8 cellular contexts compared by ENCODE assay signal in genomic region chr2:152098033-152098797, GRCh38. TPM values are rescaled to one million over a fixed set of nuclear protein-coding genes. Genes with fewer than 3 reads are reported as not detected.
DNase-seq lines count a peak whose midpoint lies in the region; ATAC-seq, FAIRE-seq and TF ChIP-seq lines count a peak whose summit lies in the region.

No MANE protein-coding gene starts in this region.

- H3K14ac ChIP-seq in mesenchymal stem cell (ENCODE audit: low read length in 2 of 2) = no peak overlapping the region

- no peak overlapping the region for H2BK120ac ChIP-seq in mesenchymal stem cell (ENCODE audit: low read depth, low read length)

- H3K27ac ChIP-seq in PC-3 (ENCODE audit: low read length) = no peak overlapping the region
- H3K27ac ChIP-seq in mesenchymal stem cell (ENCODE audit: low read length, poor library complexity, severe bottlenecking) = no peak overlapping the region
- H3K27ac ChIP-seq in upper lobe of right lung = peak overlapping the region; percentile 24

- no peaks in the 10 kb centered on the region for H4K20me1 ChIP-seq in PC-3 (ENCODE audit: low read length)

- H3K18ac ChIP-seq in mesenchymal stem cell (ENCODE audit: low read depth in 1 of 2, low read length in 2 of 2) = no peak overlapping the region

- BruUV-seq in PC-3 (replicated peaks; lab: Mats Ljungman, UMichigan) = no TSS peak

- no peak overlapping the region for H2AK5ac ChIP-seq in mesenchymal stem cell (ENCODE audit: low read length, severe bottlenecking)

- WGBS in mesenchymal stem cell = under 1% methylated on average over 45 of the region's 61 CpGs

- no peak overlapping the region for H4K91ac ChIP-seq in mesenchymal stem cell (ENCODE audit: low read length)

- H3K79me1 ChIP-seq in mesenchymal stem cell (replicated peaks; ENCODE audit: low read length, poor library complexity, severe bottlenecking) = no peaks in the 10 kb centered on the region

- H3K9me2 ChIP-seq in PC-3 (replicated peaks; ENCODE audit: low read length) = no peaks in the 10 kb centered on the region

- H2BK5ac ChIP-seq in mesenchymal stem cell (ENCODE audit: low read depth, low read length, poor library complexity, severe bottlenecking) = no peak overlapping the region

- H3F3A ChIP-seq in PC-3 (ENCODE audit: low read length, unreplicated experiment) = no peaks in the 10 kb centered on the region

- DNase-seq in AG10803 (ENCODE audit: low read depth) (no peak), GM19239 (ENCODE audit: insufficient read length, low spot score) (peak; percentile 31), PC-3 (peak; percentile 6), dermis blood vessel endothelial cell (peak; percentile 33), mesenchymal stem cell (no peak), upper lobe of right lung (peak; percentile 75), epidermal melanocyte (ENCODE audit: insufficient read length, low spot score) (no peak)

- H3K27me3 ChIP-seq in PC-3 (ENCODE audit: low read length) = peaks cover 77% of the 10 kb centered on the region
- H3K27me3 ChIP-seq in mesenchymal stem cell (ENCODE audit: control insufficient read depth in 1 of 2, insufficient read depth in 1 of 2, low read length in 2 of 2) = peaks cover 48 to 54% of the 10 kb centered on the region in 2 experiments
- H3K27me3 ChIP-seq in upper lobe of right lung = peaks cover 19% of the 10 kb centered on the region

- no peak overlapping the region for H2BK15ac ChIP-seq in mesenchymal stem cell (ENCODE audit: low read depth, poor library complexity, severe bottlenecking)

- no peaks in the 10 kb centered on the region for H3K9me3 ChIP-seq in PC-3 (ENCODE audit: low read length)
- no peaks in the 10 kb centered on the region for H3K9me3 ChIP-seq in mesenchymal stem cell (ENCODE audit: control insufficient read depth, low read length)
- H3K9me3 ChIP-seq in upper lobe of right lung = no peaks in the 10 kb centered on the region

- H4K8ac ChIP-seq in mesenchymal stem cell (ENCODE audit: low read length) = no peak overlapping the region

- H3K4me3 ChIP-seq in AG10803 (ENCODE audit: low read length) = peak overlapping the region; percentile 50
- H3K4me3 ChIP-seq in PC-3 (ENCODE audit: low read length) = peak overlapping the region; percentile 62
- H3K4me3 ChIP-seq in mesenchymal stem cell (ENCODE audit: insufficient read depth in 1 of 2, low read depth in 1 of 2, low read length in 2 of 2) = peak overlapping the region; percentile 69 to 76
- peak overlapping the region; percentile 60 for H3K4me3 ChIP-seq in upper lobe of right lung

- peaks cover 20% of the 10 kb centered on the region; the same call in 1 of the 2 replicates for H3K4me1 ChIP-seq in PC-3 (ENCODE audit: insufficient read depth, low read length)
- H3K4me1 ChIP-seq in mesenchymal stem cell (ENCODE audit: control insufficient read depth, insufficient read depth, low read depth, low read length) = peaks cover 19% of the 10 kb centered on the region
- H3K4me1 ChIP-seq in upper lobe of right lung = peaks cover 12% of the 10 kb centered on the region

- no peak overlapping the region for H3K9ac ChIP-seq in PC-3 (ENCODE audit: low read length)
- peak overlapping the region; percentile 76 for H3K9ac ChIP-seq in mesenchymal stem cell (ENCODE audit: low read length)

- peak overlapping the region; percentile 69 for H2AFZ ChIP-seq in PC-3 (ENCODE audit: low read length)
- no peak overlapping the region for H2AFZ ChIP-seq in mesenchymal stem cell (ENCODE audit: low read depth, low read length)

- POLR2A ChIA-PET in PC-3 (lab: Charles Lee; ENCODE audit: unreplicated experiment) = interaction anchor here (0.5 to 1.0 kb wide), 2 partner anchors 9 to 33 kb away, joined by 3 to 7 read pairs; no protein-coding TSS in a partner anchor

- TF ChIP-seq CTCF in AG10803 (conservative IDR thresholded peaks at IDR 0.05; ENCODE audit: low read length) = no peak
- TF ChIP-seq CTCF in PC-3 (conservative IDR thresholded peaks at IDR 0.05; ENCODE audit: low read depth, low read length) = no peak
- TF ChIP-seq CTCF in upper lobe of right lung (IDR thresholded peaks at IDR 0.05) = no peak

- H3K36me3 ChIP-seq in PC-3 (ENCODE audit: low read depth, low read length) = no peaks in the 10 kb centered on the region
- no peaks in the 10 kb centered on the region for H3K36me3 ChIP-seq in mesenchymal stem cell (ENCODE audit: control insufficient read depth in 1 of 2, insufficient read depth in 2 of 2, low read depth in 1 of 2, low read length in 2 of 2)
- H3K36me3 ChIP-seq in upper lobe of right lung = no peaks in the 10 kb centered on the region

- no peak overlapping the region for H3K4ac ChIP-seq in mesenchymal stem cell (ENCODE audit: low read depth in 1 of 2, low read length in 2 of 2)

- no peak overlapping the region for H3K23ac ChIP-seq in mesenchymal stem cell (ENCODE audit: low read length in 2 of 2)

- intact Hi-C loops in PC-3 (cut with micrococcal nuclease) (no loop called here), upper lobe of right lung (cut with DNase I) (no loop called here)

- H3K4me2 ChIP-seq in PC-3 (ENCODE audit: low read length) (peak overlapping the region; percentile 74), mesenchymal stem cell (ENCODE audit: low read length, poor library complexity, severe bottlenecking) (peak overlapping the region; percentile 97)

- no peak for FAIRE-seq in GM19239 (lab: Jason Lieb, UNC)

- no peaks in the 10 kb centered on the region for H3K79me2 ChIP-seq in PC-3 (ENCODE audit: low read length)

- peak; percentile 72 for ATAC-seq in PC-3
- ATAC-seq in upper lobe of right lung = peak; percentile 78
- ATAC-seq in HG03521 (IDR thresholded peaks at IDR 0.05; ENCODE audit: unreplicated experiment) = no peak

- CTCF ChIA-PET in PC-3 (lab: Charles Lee) = no interaction called here

- H2BK12ac ChIP-seq in mesenchymal stem cell (ENCODE audit: low read length in 2 of 2) = no peak overlapping the region

RNA-seq across cellular contexts. Expression of gene CACNB4, which starts 0.6 kb away (rescaled TPM):
- total RNA-seq in PC-3 (2014; rRNA removed) = not detected in 2 replicates
- total RNA-seq in dermis blood vessel endothelial cell = 0.14 and 0.17 TPM in 2 replicates
- 0.11 TPM for polyA plus RNA-seq in mesenchymal stem cell (2013, experiment 1 of 2)
- polyA plus RNA-seq in mesenchymal stem cell (2013, experiment 2 of 2) = 0.08 TPM
- 15.3 TPM for total RNA-seq in upper lobe of right lung

Comparison
In these comparisons a context has a peak if more than half of its experiments do, and no peak if none do; other contexts are left out.
1. DNase-seq: peak in GM19239 (single experiment), PC-3 (single experiment), dermis blood vessel endothelial cell (single experiment) and upper lobe of right lung (single experiment); none in AG10803 (single experiment), mesenchymal stem cell (single experiment) and epidermal melanocyte (single experiment).
2. RNA of gene CACNB4, which starts 0.6 kb away (total RNA-seq): 15.3 TPM in upper lobe of right lung (single experiment); 0.14 to 0.17 TPM in dermis blood vessel endothelial cell and not detected in PC-3; every median in the first group is over 10 times any median in the second.
3. Peak in every context shown above with its lines, with median percentiles within 50 percentile points of each other: H3K4me3 ChIP-seq.